ENCODE assay signal across 18 cellular contexts in the genomic region with DNA sequence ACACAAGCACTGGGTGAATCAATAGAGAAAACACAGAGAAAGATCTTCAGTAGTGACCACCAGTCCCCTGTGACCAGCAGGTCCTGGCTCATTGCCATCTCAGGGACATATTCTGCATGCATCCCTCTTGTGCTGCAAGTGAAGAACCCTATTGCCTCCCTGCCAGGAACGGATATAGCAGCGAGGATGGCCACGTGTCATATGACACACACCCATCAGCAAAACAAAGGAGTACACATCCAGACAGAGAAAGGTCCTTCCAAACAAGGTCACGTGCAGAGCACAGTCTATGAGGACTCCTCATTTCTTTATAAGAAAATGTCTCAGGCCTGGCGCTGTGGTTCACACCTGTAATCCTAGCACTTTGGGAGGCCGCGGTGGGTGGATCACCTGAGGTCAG.
DNase-seq lines count a peak whose midpoint lies in the region; ATAC-seq, FAIRE-seq and TF ChIP-seq lines count a peak whose summit lies in the region.
"Had no signal": no experiment of that assay in that cellular context is flagged by ENCODE, and none has a peak within 500 bp of the region (broad histone marks: within the 10 kb centered on the region; RNA-seq: fewer than 3 reads in every experiment).

No MANE protein-coding gene starts in this region.

- H3K9me3 ChIP-seq in HepG2 (ENCODE audit: low read length) (peaks cover 82% of the 10 kb centered on the region), right lobe of liver (no peaks in the 10 kb centered on the region), neuronal stem cell (replicated peaks in 1 of 2; ENCODE audit: control insufficient read depth in 2 of 2, insufficient read depth in 1 of 2, low read depth in 1 of 2, low read length in 2 of 2) (no peaks in the 10 kb centered on the region)
- H3K9me3 ChIP-seq: BLaER1 had no signal

- TF ChIP-seq POLR2A in HepG2 (IDR thresholded peaks at IDR 0.05; ENCODE audit: insufficient read depth in 1 of 2, low read depth in 2 of 2, low read length in 2 of 2) (no peak), right lobe of liver (IDR thresholded peaks at IDR 0.05) (no peak)

- POLR2A ChIA-PET in HepG2 (lab: Yijun Ruan, JAX) = no interaction called here

- no TSS peak for BruUV-seq in HepG2 (replicated peaks; lab: Mats Ljungman, UMichigan)

- CTCF ChIA-PET in HepG2 (lab: Yijun Ruan, JAX; ENCODE audit: low intra/inter-chr PET ratio, low total read pairs) = no interaction called here

- no peak overlapping the region for H2AFZ ChIP-seq in HepG2 (ENCODE audit: low read length)
- no peak overlapping the region for H2AFZ ChIP-seq in neuronal stem cell (ENCODE audit: low read length)
- H2AFZ ChIP-seq: GM23248 had no signal

- H2BK120ac ChIP-seq in neuronal stem cell (ENCODE audit: low read depth, low read length) = no peak overlapping the region

- no peak for TF ChIP-seq CTCF in HepG2 (CRISPR knock-in tag; IDR thresholded peaks at IDR 0.05)
- TF ChIP-seq CTCF in right lobe of liver (IDR thresholded peaks at IDR 0.05) = no peak

- H2BK12ac ChIP-seq in neuronal stem cell (ENCODE audit: low read length) = no peak overlapping the region

- no peak for TF ChIP-seq EP300 in HepG2 (IDR thresholded peaks at IDR 0.05; ENCODE audit: low read depth in 2 of 2, low read length in 2 of 2)
- TF ChIP-seq EP300 in HepG2 (CRISPR knock-in tag; IDR thresholded peaks at IDR 0.05; ENCODE audit: borderline replicate concordance) = no peak

- H3K9ac ChIP-seq in HepG2 (ENCODE audit: insufficient read depth, low read depth, low read length) (no peak overlapping the region), neuronal stem cell (ENCODE audit: low read depth, low read length, poor library complexity) (no peak overlapping the region)
- H3K9ac ChIP-seq: BLaER1, GM23248 had no signal

- H3K23ac ChIP-seq in neuronal stem cell (ENCODE audit: low read depth, low read length, poor library complexity) = no peak overlapping the region

- TF ChIP-seq RAD21 in HepG2 (CRISPR knock-in tag; IDR thresholded peaks at IDR 0.05) = no peak

- H3K36me3 ChIP-seq in HepG2 (replicated peaks in 1 of 2; ENCODE audit: control insufficient read depth in 1 of 2, insufficient read depth in 2 of 2, low read length in 2 of 2) (no peaks in the 10 kb centered on the region), right lobe of liver (no peaks in the 10 kb centered on the region), neuronal stem cell (replicated peaks in 1 of 2; ENCODE audit: control insufficient read depth in 2 of 2, insufficient read depth in 2 of 2, low read length in 2 of 2) (no peaks in the 10 kb centered on the region)
- H3K36me3 ChIP-seq: BLaER1 had no signal

- H2BK5ac ChIP-seq in neuronal stem cell (ENCODE audit: low read length) = no peak overlapping the region

- no peak overlapping the region for H3K18ac ChIP-seq in neuronal stem cell (ENCODE audit: low read length)

- H2AK5ac ChIP-seq in neuronal stem cell (ENCODE audit: low read depth, low read length) = no peak overlapping the region

- H3K4me2 ChIP-seq in HepG2 (ENCODE audit: low read depth, low read length) (no peak overlapping the region), neuronal stem cell (ENCODE audit: insufficient read depth, low read length, poor library complexity, severe bottlenecking) (no peak overlapping the region)
- H3K4me2 ChIP-seq: BLaER1 had no signal

- H3K27me3 ChIP-seq in HepG2 (ENCODE audit: control insufficient read depth in 1 of 2, insufficient read depth in 2 of 2, low read length in 2 of 2) (no peaks in the 10 kb centered on the region), right lobe of liver (no peaks in the 10 kb centered on the region), neuronal stem cell (ENCODE audit: control insufficient read depth in 3 of 3, insufficient read depth in 3 of 3, low read depth in 1 of 3, low read length in 3 of 3) (no peaks in the 10 kb centered on the region)
- H3K27me3 ChIP-seq: BLaER1 had no signal

- 12% methylated on average over 5 of the region's 7 CpGs for WGBS in HepG2 (ENCODE audit: low lambda C conversion rate)
- WGBS in right lobe of liver (ENCODE audit: insufficient coverage, low coverage, low lambda C conversion rate, missing lambda C conversion rate) = 82% methylated on average over 7 of the region's 7 CpGs
- WGBS in neuronal stem cell (ENCODE audit: extremely low coverage in 2 of 2, insufficient read length in 2 of 2, insufficient replicate concordance in 1 of 2), 2 donors = no CpG with 5 or more reads among the region's 7 CpGs

- FAIRE-seq in HepG2 (lab: Jason Lieb, UNC) = no peak
- FAIRE-seq: GM12878, GM18507, H54 had no signal

- in situ Hi-C loops in HepG2 (cut with HindIII; ENCODE audit: extremely low pct_ligation_motif_present, low pct_unique_long_range_greater_than_20kb) = no loop called here

- H3K4me3 ChIP-seq in HepG2 (replicated peaks in 1 of 3; ENCODE audit: insufficient read depth in 1 of 3, low read depth in 2 of 3, low read length in 3 of 3) (no peak overlapping the region), right lobe of liver (no peak overlapping the region), neuronal stem cell (ENCODE audit: low read length in 2 of 2) (no peak overlapping the region)
- H3K4me3 ChIP-seq: BLaER1, GM12878, GM23248 had no signal

- H2BK15ac ChIP-seq in neuronal stem cell (ENCODE audit: low read length) = no peak overlapping the region

- H3K27ac ChIP-seq in HepG2 (ENCODE audit: extremely low read length, insufficient read depth, low read length) (no peak overlapping the region), right lobe of liver (no peak overlapping the region), neuronal stem cell (replicated peaks; ENCODE audit: low read length) (no peak overlapping the region)
- H3K27ac ChIP-seq: 22Rv1, BLaER1, GM23248, HL-60 had no signal

- no peak overlapping the region for H3K14ac ChIP-seq in neuronal stem cell (ENCODE audit: low read length)

- no peak overlapping the region for H4K8ac ChIP-seq in neuronal stem cell (ENCODE audit: low read depth, low read length)

- no peaks in the 10 kb centered on the region for H3K4me1 ChIP-seq in HepG2 (ENCODE audit: insufficient read depth, low read length)
- H3K4me1 ChIP-seq in right lobe of liver = no peaks in the 10 kb centered on the region
- no peaks in the 10 kb centered on the region for H3K4me1 ChIP-seq in neuronal stem cell (ENCODE audit: control insufficient read depth in 2 of 2, insufficient read depth in 1 of 2, low read depth in 1 of 2, low read length in 2 of 2)

- intact Hi-C loops in HepG2 (cut with micrococcal nuclease; ENCODE audit: unreplicated experiment) (no loop called here), right lobe of liver (cut with DNase I) (no loop called here)

- no peak overlapping the region for H3K4ac ChIP-seq in neuronal stem cell (ENCODE audit: low read length)

- no peak overlapping the region for H4K91ac ChIP-seq in neuronal stem cell (ENCODE audit: low read depth, low read length, poor library complexity)

- DNase-seq in DMS153 (lab: John Stamatoyannopoulos, UW) (peak; percentile 31), DMS153 treated with DMSO at 0.1 percent for 48 hours (lab: John Stamatoyannopoulos, UW; ENCODE audit: unreplicated experiment) (no peak), HepG2 (ENCODE audit: low spot score) (no peak), right lobe of liver (no peak), iPS-NIHi11 (ENCODE audit: low spot score) (peak; percentile 11), neuronal stem cell (ENCODE audit: low spot score) (no peak)
- DNase-seq in stimulated activated naive CD8-positive, alpha-beta T cell treated with anti-CD3 and anti-CD28 coated beads, Interleukin-15, Interleukin-2, amounts not matched to agents 100 U/mL and 50 U/mL, for 24 hours = no peak
- DNase-seq: CD8-positive, alpha-beta memory T cell; DMS79; GM23248; IMR-90 had no signal

- no peaks in the 10 kb centered on the region for H4K20me1 ChIP-seq in HepG2 (ENCODE audit: insufficient read depth, low read length)
- H4K20me1 ChIP-seq: BLaER1 had no signal

- H3K79me1 ChIP-seq in neuronal stem cell (ENCODE audit: low read depth, low read length) = no peaks in the 10 kb centered on the region

- no peaks in the 10 kb centered on the region for H3K79me2 ChIP-seq in HepG2 (ENCODE audit: insufficient read depth, low read length)

- ATAC-seq in HepG2 = no peak
- no peak for ATAC-seq in right lobe of liver
- no peak for ATAC-seq in stimulated activated naive CD8-positive, alpha-beta T cell treated with anti-CD3 and anti-CD28 coated beads, Interleukin-15, Interleukin-2, amounts not matched to agents 100 U/mL and 50 U/mL, for 24 hours
- ATAC-seq: GM12878, HCT116 had no signal

TF ChIP-seq in HepG2, 621 proteins besides CTCF, POLR2A, EP300 and RAD21:
- TF ChIP-seq ZNF547 (CRISPR knock-in tag; IDR thresholded peaks at IDR 0.05) = no peak
- no peak for TF ChIP-seq FOXJ3 (CRISPR knock-in tag; IDR thresholded peaks at IDR 0.05; ENCODE audit: borderline replicate concordance)
- TF ChIP-seq ATF7-NPFF (CRISPR knock-in tag; IDR thresholded peaks at IDR 0.05; ENCODE audit: low read depth) = no peak
- no peak for TF ChIP-seq CBX2 (IDR thresholded peaks at IDR 0.05; ENCODE audit: low read depth, low read length)
- no peak for TF ChIP-seq CBX2 (CRISPR knock-in tag; IDR thresholded peaks at IDR 0.05; ENCODE audit: low read depth)
- TF ChIP-seq, protein P1, sequence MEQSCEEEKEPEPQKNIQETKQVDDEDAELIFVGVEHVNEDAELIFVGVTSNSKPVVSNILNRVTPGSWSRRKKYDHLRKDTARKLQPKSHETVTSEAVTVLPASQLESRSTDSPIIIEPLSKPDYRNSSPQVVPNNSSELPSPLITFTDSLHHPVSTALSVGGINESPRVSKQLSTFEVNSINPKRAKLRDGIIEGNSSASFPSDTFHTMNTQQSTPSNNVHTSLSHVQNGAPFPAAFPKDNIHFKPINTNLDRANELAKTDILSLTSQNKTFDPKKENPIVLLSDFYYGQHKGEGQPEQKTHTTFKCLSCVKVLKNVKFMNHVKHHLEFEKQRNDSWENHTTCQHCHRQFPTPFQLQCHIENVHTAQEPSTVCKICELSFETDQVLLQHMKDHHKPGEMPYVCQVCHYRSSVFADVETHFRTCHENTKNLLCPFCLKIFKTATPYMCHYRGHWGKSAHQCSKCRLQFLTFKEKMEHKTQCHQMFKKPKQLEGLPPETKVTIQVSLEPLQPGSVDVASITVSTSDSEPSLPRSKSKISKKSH (CRISPR knock-in tag; IDR thresholded peaks at IDR 0.05; ENCODE audit: borderline replicate concordance) = no peak
- TF ChIP-seq RARG (CRISPR knock-in tag; IDR thresholded peaks at IDR 0.05; ENCODE audit: low read depth) = no peak
- no peak for TF ChIP-seq ASH2L (IDR thresholded peaks at IDR 0.05; ENCODE audit: insufficient read length, low read depth, low read length)
- peak; percentile 16; the same call in 1 of the 2 replicates for TF ChIP-seq CREB1 (IDR thresholded peaks at IDR 0.05)
- no peak for TF ChIP-seq CREB1 (CRISPR knock-in tag; IDR thresholded peaks at IDR 0.05)

Comparison
In these comparisons a context has a peak if more than half of its experiments do, and no peak if none do; other contexts are left out.
1. DNase-seq: peak in DMS153 (single experiment) and iPS-NIHi11 (single experiment); none in DMS153 treated with DMSO at 0.1 percent for 48 hours (single experiment), HepG2 (single experiment), right lobe of liver (0 of 3), neuronal stem cell (single experiment) and stimulated activated naive CD8-positive, alpha-beta T cell treated with anti-CD3 and anti-CD28 coated beads, Interleukin-15, Interleukin-2, amounts not matched to agents 100 U/mL and 50 U/mL, for 24 hours (single experiment).